ENCODE assay signal across 12 cellular contexts in the genomic region with DNA sequence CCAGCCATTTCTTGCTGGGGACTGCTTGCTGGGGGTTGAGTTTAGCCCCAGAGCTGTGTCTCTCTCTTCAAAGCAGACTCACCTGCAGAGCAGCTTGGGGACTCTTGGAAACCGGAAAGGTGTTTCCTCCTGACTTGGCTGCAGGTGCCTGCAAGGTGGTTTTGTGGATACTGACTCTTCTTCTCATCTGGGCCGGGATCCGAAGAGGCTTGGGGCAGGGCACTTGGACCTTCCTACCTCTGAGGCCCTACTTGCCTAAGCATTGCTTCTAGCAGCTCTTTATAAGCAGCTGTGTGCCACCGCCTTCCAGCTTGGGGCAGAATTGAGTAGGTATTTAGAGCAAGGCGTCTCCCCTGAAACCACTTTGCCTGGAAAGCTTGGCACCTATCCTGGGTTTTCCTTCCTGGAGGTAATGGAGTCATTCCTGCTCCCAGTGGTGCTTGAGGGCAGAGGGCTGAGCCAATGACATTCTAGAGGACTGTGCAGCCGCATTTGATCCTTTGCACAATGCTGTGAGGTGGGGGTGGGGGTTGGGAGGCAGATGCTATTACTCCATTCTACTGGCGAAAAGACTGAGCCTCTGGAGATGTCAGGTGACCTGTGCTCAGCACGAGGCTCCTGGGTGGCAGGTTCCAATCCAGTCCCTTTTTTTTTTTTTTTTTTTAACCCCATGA. TPM values are rescaled to one million over a fixed set of nuclear protein-coding genes. Genes with fewer than 3 reads are reported as not detected.
A peak's percentile ranks its signal among the peaks of the same experiment; 100 is the strongest.
DNase-seq lines count a peak whose midpoint lies in the region; ATAC-seq and TF ChIP-seq lines count a peak whose summit lies in the region.
"Had no signal": no experiment of that assay in that cellular context is flagged by ENCODE, and none has a peak within 500 bp of the region (broad histone marks: within the 10 kb centered on the region; RNA-seq: fewer than 3 reads in every experiment).

No MANE protein-coding gene starts in this region.

- intact Hi-C loops in sigmoid colon (cut with DNase I), result no loop called here

- H4K20me1 ChIP-seq in fibroblast of lung (ENCODE audit: control insufficient read depth, extremely low read depth, insufficient read depth, low read length), result no peaks in the 10 kb centered on the region

- H3K79me2 ChIP-seq in fibroblast of lung (ENCODE audit: control insufficient read depth, insufficient read depth, low read length), result peaks cover 9% of the 10 kb centered on the region

- no peak for TF ChIP-seq EP300 in sigmoid colon (IDR thresholded peaks at IDR 0.05)

- no peak for TF ChIP-seq POLR2A in Peyer's patch (IDR thresholded peaks at IDR 0.05)
- TF ChIP-seq POLR2A in sigmoid colon (IDR thresholded peaks at IDR 0.05), result no peak

- H3K4me1 ChIP-seq in Peyer's patch (peaks cover 3 to 10% (median 8%) of the 10 kb centered on the region in 4 donors), fibroblast of lung (ENCODE audit: control insufficient read depth, extremely low read depth, insufficient read depth, low read length) (peaks cover 15% of the 10 kb centered on the region), sigmoid colon (peaks cover 0 to 22% (median 16%) of the 10 kb centered on the region in 4 donors)

- DNase-seq in HT-29 (ENCODE audit: low spot score) (peak; percentile 88), Peyer's patch (peak in 2 of 3 donors; percentile 47 to 50), fibroblast of lung (ENCODE audit: low read depth in 2 of 2) (peak in 1 of 2 donors; percentile 63), sigmoid colon (peak; percentile 49), left lobe of liver (ENCODE audit: low spot score) (no peak), HuH-7 (ENCODE audit: low spot score) (no peak), middle frontal gyrus (ENCODE audit: extremely low spot score, low spot score) (no peak)
- DNase-seq: DND-41, H9, NCI-H1930, occipital lobe had no signal

- H3K9me3 ChIP-seq in Peyer's patch (no peaks in the 10 kb centered on the region), fibroblast of lung (ENCODE audit: control insufficient read depth, insufficient read depth, low read depth, low read length) (no peaks in the 10 kb centered on the region), sigmoid colon (no peaks in the 10 kb centered on the region)

- H3K9ac ChIP-seq in fibroblast of lung (ENCODE audit: insufficient read depth, low read length), result no peak overlapping the region

- TF ChIP-seq CTCF in Peyer's patch (IDR thresholded peaks at IDR 0.05), result no peak
- TF ChIP-seq CTCF in fibroblast of lung (conservative IDR thresholded peaks at IDR 0.05 in 1 of 2, IDR thresholded peaks at IDR 0.05 in 1 of 2; ENCODE audit: low read depth in 1 of 2, low read length in 2 of 2), result no peak
- no peak for TF ChIP-seq CTCF in sigmoid colon (IDR thresholded peaks at IDR 0.05)

- ATAC-seq in GM18498 (IDR thresholded peaks at IDR 0.05; ENCODE audit: unreplicated experiment) (no peak), left lobe of liver (no peak)

- H3K4me3 ChIP-seq in Peyer's patch, result no peak overlapping the region
- no peak overlapping the region for H3K4me3 ChIP-seq in fibroblast of lung (replicated peaks in 1 of 4; ENCODE audit: control extremely low read depth in 1 of 4, insufficient read depth in 1 of 4, low read depth in 3 of 4, low read length in 4 of 4)
- no peak overlapping the region for H3K4me3 ChIP-seq in sigmoid colon

- H2AFZ ChIP-seq in fibroblast of lung (ENCODE audit: low read length), result no peak overlapping the region

- WGBS in sigmoid colon, 2 donors, result 23 to 69% methylated on average over 8 of the region's 8 CpGs

- H3K27ac ChIP-seq in Peyer's patch (peak overlapping the region in 1 of 4 donors; percentile 15), fibroblast of lung (ENCODE audit: insufficient read depth, low read length) (peak overlapping the region; percentile 67), sigmoid colon (peak overlapping the region in 2 of 4 donors; percentile 11 to 42)

- H3K36me3 ChIP-seq in Peyer's patch, result no peaks in the 10 kb centered on the region
- no peaks in the 10 kb centered on the region for H3K36me3 ChIP-seq in fibroblast of lung (ENCODE audit: control insufficient read depth, insufficient read depth, low read length)
- no peaks in the 10 kb centered on the region for H3K36me3 ChIP-seq in sigmoid colon

- no peak overlapping the region for H3K4me2 ChIP-seq in fibroblast of lung (ENCODE audit: extremely low read depth, insufficient read depth, low read length)

- H3K27me3 ChIP-seq in Peyer's patch (no peaks in the 10 kb centered on the region), fibroblast of lung (ENCODE audit: control insufficient read depth, insufficient read depth, low read length) (no peaks in the 10 kb centered on the region), sigmoid colon (no peaks in the 10 kb centered on the region)

RNA-seq across cellular contexts. Expression of a gene that starts 3.4 kb away (rescaled TPM):
- total RNA-seq in HT-29 (2014; rRNA removed; shearing (Covaris generic)), result 420 and 441 TPM in 2 replicates
- total RNA-seq in Peyer's patch, result 100 to 1,000 TPM in 3 of 4 donors, 10 to 100 TPM in 1; 78.4 to 310 (median 274) TPM
- total RNA-seq in fibroblast of lung, result 128 and 250 TPM in 2 replicates
- polyA plus RNA-seq in fibroblast of lung, result 201 and 208 TPM in 2 replicates
- 227 and 242 TPM in 2 replicates for polyA plus RNA-seq in fibroblast of lung (2012)
- polyA minus RNA-seq in fibroblast of lung (ENCODE audit: low replicate concordance), result 76.8 and 116 TPM in 2 replicates
- 100 to 1,000 TPM in 3 of 4 donors, 10 to 100 TPM in 1; 93.9 to 144 (median 119) TPM for total RNA-seq in sigmoid colon
- 100 to 1,000 TPM; 127 to 312 (median 293) TPM for polyA plus RNA-seq in sigmoid colon
- 248 TPM for total RNA-seq in left lobe of liver

RNA-seq across cellular contexts. Expression of a gene that starts 8.8 kb away (rescaled TPM):
- 0.03 and 0.13 TPM in 2 replicates for total RNA-seq in HT-29 (2014; rRNA removed; shearing (Covaris generic))
- total RNA-seq in Peyer's patch (not detected), fibroblast of lung (under 0.01 TPM in 2 replicates), sigmoid colon (under 1 TPM in 2 of 4 donors, not detected in 2; 0.14 to 0.16 TPM), left lobe of liver (0.25 TPM)
- polyA plus RNA-seq in fibroblast of lung (not detected in 2 replicates), sigmoid colon (under 1 TPM in 2 of 3 donors, not detected in 1; 0.03 to 0.60 TPM)
- 0.03 TPM in 1 of 2 replicates, not detected in the other for polyA plus RNA-seq in fibroblast of lung (2012)
- polyA minus RNA-seq in fibroblast of lung (ENCODE audit: low replicate concordance), result 0.11 TPM in 1 of 2 replicates, not detected in the other
- total RNA-seq: H9 had no signal

RNA-seq across cellular contexts. Expression of a gene that starts 21.7 kb away (rescaled TPM):
- 45.1 and 47.4 TPM in 2 replicates for total RNA-seq in HT-29 (2014; rRNA removed; shearing (Covaris generic))
- total RNA-seq in Peyer's patch, result 10 to 100 TPM; 20.6 to 34.0 (median 26.8) TPM
- total RNA-seq in fibroblast of lung, result 37.8 and 39.3 TPM in 2 replicates
- 56.5 and 63.8 TPM in 2 replicates for polyA plus RNA-seq in fibroblast of lung
- polyA plus RNA-seq in fibroblast of lung (2012), result 112 and 125 TPM in 2 replicates
- polyA minus RNA-seq in fibroblast of lung (ENCODE audit: low replicate concordance), result 1.7 and 3.9 TPM in 2 replicates
- total RNA-seq in sigmoid colon, result 10 to 100 TPM; 28.5 to 57.4 (median 40.1) TPM
- polyA plus RNA-seq in sigmoid colon, result 100 to 1,000 TPM in 2 of 3 donors, 10 to 100 TPM in 1; 62.2 to 110 (median 103) TPM
- 33.3 TPM for total RNA-seq in left lobe of liver

RNA-seq across cellular contexts. Expression of a gene that starts 29.4 kb away (rescaled TPM):
- total RNA-seq in HT-29 (2014; rRNA removed; shearing (Covaris generic)), result 117 and 134 TPM in 2 replicates
- total RNA-seq in Peyer's patch (10 to 100 TPM; 39.6 to 98.2 (median 65.1) TPM), fibroblast of lung (46.2 and 46.9 TPM in 2 replicates), sigmoid colon (10 to 100 TPM; 36.3 to 53.2 (median 43.7) TPM), left lobe of liver (34.8 TPM)
- polyA plus RNA-seq in fibroblast of lung (78.8 and 95.3 TPM in 2 replicates), sigmoid colon (10 to 100 TPM; 22.7 to 43.6 (median 27.6) TPM)
- polyA plus RNA-seq in fibroblast of lung (2012), result 48.9 and 65.2 TPM in 2 replicates
- 61.1 and 97.4 TPM in 2 replicates for polyA minus RNA-seq in fibroblast of lung (ENCODE audit: low replicate concordance)

RNA-seq across cellular contexts. Expression of a gene that starts 32.1 kb away (rescaled TPM):
- total RNA-seq in HT-29 (2014; rRNA removed; shearing (Covaris generic)), result 129 and 139 TPM in 2 replicates
- total RNA-seq in Peyer's patch (100 to 1,000 TPM in 2 of 4 donors, 10 to 100 TPM in 2; 44.6 to 148 (median 86.5) TPM), fibroblast of lung (89.9 and 127 TPM in 2 replicates), sigmoid colon (10 to 100 TPM; 27.4 to 43.9 (median 40.2) TPM), left lobe of liver (16.4 TPM)
- polyA plus RNA-seq in fibroblast of lung (64.5 and 66.6 TPM in 2 replicates), sigmoid colon (100 to 1,000 TPM in 2 of 3 donors, 10 to 100 TPM in 1; 61.7 to 189 (median 108) TPM)
- 40.0 and 43.0 TPM in 2 replicates for polyA plus RNA-seq in fibroblast of lung (2012)
- polyA minus RNA-seq in fibroblast of lung (ENCODE audit: low replicate concordance), result 86.0 and 106 TPM in 2 replicates

Comparison
In these comparisons a context has a peak if more than half of its experiments do, and no peak if none do; other contexts are left out.
1. DNase-seq: peak in HT-29 (single experiment), Peyer's patch (2 of 3) and sigmoid colon (single experiment); none in left lobe of liver (single experiment), HuH-7 (single experiment) and middle frontal gyrus (single experiment).